Comparison of ENCODE assay signal across 8 cellular contexts in the genomic region with DNA sequence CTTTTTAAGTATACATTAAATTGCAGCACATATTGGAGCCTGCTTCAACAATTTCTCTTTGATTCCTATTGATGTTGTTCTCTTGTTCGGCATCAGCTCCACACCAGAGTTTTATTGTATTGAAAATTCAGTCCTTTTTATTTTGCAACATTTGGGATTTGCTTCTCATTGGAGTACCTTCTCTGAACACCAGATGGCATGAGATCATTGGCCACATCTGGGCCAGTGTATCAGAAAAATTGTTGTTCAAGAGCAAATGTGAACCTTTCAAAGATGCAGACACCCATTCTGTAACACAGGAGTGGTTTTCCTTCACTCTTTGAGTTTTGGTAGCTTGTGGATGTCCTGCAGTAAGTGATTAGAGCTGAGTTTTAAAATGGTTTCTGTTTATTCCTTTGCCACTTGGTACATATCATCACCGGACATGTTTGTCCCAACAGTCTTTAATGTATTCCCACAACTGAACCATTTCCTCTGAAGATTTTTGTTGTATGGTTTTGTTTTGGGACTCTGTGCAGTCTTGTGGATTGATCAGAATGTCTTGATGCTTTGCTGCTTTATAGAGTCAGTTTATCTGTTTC.
DNase-seq lines count a peak whose midpoint lies in the region; ATAC-seq and TF ChIP-seq lines count a peak whose summit lies in the region.

No MANE protein-coding gene starts in this region.

- no peak overlapping the region for H2AFZ ChIP-seq in SK-N-SH (ENCODE audit: low read depth)

- no peak overlapping the region for H3K9ac ChIP-seq in SK-N-SH

- intact Hi-C loops in upper lobe of right lung (cut with DNase I), result loop anchor here (10.0 kb wide), 1 partner anchor 163 kb away; no protein-coding TSS in a partner anchor

- no peak for ATAC-seq in SK-N-SH treated with all-trans-retinoic acid at 6 μM for 48 hours
- ATAC-seq in upper lobe of right lung, result peak; percentile 33
- ATAC-seq in omental fat pad (ENCODE audit: low FRiP score), result no peak
- ATAC-seq in HG02852 (IDR thresholded peaks at IDR 0.05; ENCODE audit: unreplicated experiment), result no peak

- no peak overlapping the region for H3K27ac ChIP-seq in SK-N-SH (ENCODE audit: low read depth in 2 of 2, low read length in 1 of 2)
- H3K27ac ChIP-seq in VCaP, result no peak overlapping the region
- no peak overlapping the region for H3K27ac ChIP-seq in upper lobe of right lung

- H3F3A ChIP-seq in SK-N-SH (replicated peaks; ENCODE audit: insufficient read depth), result no peaks in the 10 kb centered on the region

- H3K36me3 Mint-ChIP-seq in immature natural killer cell, result peaks cover 7 to 15% (median 10%) of the 10 kb centered on the region in 3 donors

- H3K4me2 ChIP-seq in SK-N-SH, result no peak overlapping the region

- H3K79me2 ChIP-seq in SK-N-SH (ENCODE audit: insufficient read depth), result no peaks in the 10 kb centered on the region

- H3K9me2 ChIP-seq in SK-N-SH, result no peaks in the 10 kb centered on the region

- peaks cover 3 to 14% (median 8%) of the 10 kb centered on the region in 3 donors for H3K27me3 Mint-ChIP-seq in immature natural killer cell (ENCODE audit: low read depth in 3 of 3)

- no peaks in the 10 kb centered on the region for H3K9me3 Mint-ChIP-seq in immature natural killer cell

- no peaks in the 10 kb centered on the region for H4K20me1 ChIP-seq in SK-N-SH (ENCODE audit: insufficient read depth)

- H3K27ac Mint-ChIP-seq in immature natural killer cell, result peak overlapping the region; percentile 50 to 87 (median 74)

- peaks cover 90 to 100% of the 10 kb centered on the region in 2 donors for H3K4me1 Mint-ChIP-seq in immature natural killer cell

- CTCF ChIA-PET in SK-N-SH (lab: Yijun Ruan, JAX), result interaction anchor here (0.6 to 9.2 kb wide), 22 partner anchors 9 to 1263 kb away, joined by 3 to 364 read pairs (median 4); no protein-coding TSS in a partner anchor

- peak; percentile 65 for TF ChIP-seq CTCF in SK-N-SH (IDR thresholded peaks at IDR 0.05)
- peak; percentile 94 for TF ChIP-seq CTCF in VCaP (conservative IDR thresholded peaks at IDR 0.05)
- peak; percentile 68 for TF ChIP-seq CTCF in upper lobe of right lung (IDR thresholded peaks at IDR 0.05)
- peak in 1 of 3 donors; percentile 1 for TF ChIP-seq CTCF in omental fat pad (IDR thresholded peaks at IDR 0.05)

- WGBS in SK-N-SH (ENCODE audit: low lambda C conversion rate), result 41% methylated on average over 2 of the region's 2 CpGs

- no peaks in the 10 kb centered on the region for H3K27me3 ChIP-seq in SK-N-SH (ENCODE audit: insufficient read depth)
- no peaks in the 10 kb centered on the region for H3K27me3 ChIP-seq in upper lobe of right lung

- TF ChIP-seq RAD21 in SK-N-SH (IDR thresholded peaks at IDR 0.05; ENCODE audit: low read length), result peak; percentile 77

- peak overlapping the region in 2 of 5 donors; percentile 1 to 5 for H3K4me3 Mint-ChIP-seq in immature natural killer cell

- no peaks in the 10 kb centered on the region for H3K9me3 ChIP-seq in SK-N-SH
- no peaks in the 10 kb centered on the region for H3K9me3 ChIP-seq in upper lobe of right lung

- peak; percentile 50 for DNase-seq in SK-N-SH
- peak; percentile 78 to 83 for DNase-seq in Kasumi-1 (lab: John Stamatoyannopoulos, UW)
- DNase-seq in immature natural killer cell, result peak in 2 of 3 donors; percentile 17 to 27
- DNase-seq in upper lobe of right lung, result no peak
- no peak for DNase-seq in omental fat pad (ENCODE audit: low spot score)

- H3K36me3 ChIP-seq in SK-N-SH (replicated peaks in 1 of 2; ENCODE audit: control insufficient read depth in 1 of 2, insufficient read depth in 2 of 2, low read length in 1 of 2) (no peaks in the 10 kb centered on the region), upper lobe of right lung (no peaks in the 10 kb centered on the region)

- POLR2A ChIA-PET in SK-N-SH (lab: Yijun Ruan, JAX), result no interaction called here

- H3K4me1 ChIP-seq in SK-N-SH (ENCODE audit: control insufficient read depth in 1 of 2, insufficient read depth in 2 of 2, low read depth in 1 of 2, low read length in 1 of 2) (peaks cover 0 to 3% of the 10 kb centered on the region in 2 experiments; a peak in 2 of 4 replicates), upper lobe of right lung (peaks cover 4% of the 10 kb centered on the region)

- TF ChIP-seq EP300 in SK-N-SH (IDR thresholded peaks at IDR 0.05; ENCODE audit: borderline replicate concordance in 1 of 2, low read depth in 1 of 2, low read length in 1 of 2), result no peak

- H3K4me3 ChIP-seq in SK-N-SH (ENCODE audit: low read depth in 2 of 2, low read length in 1 of 2), result no peak overlapping the region; a peak in 1 of 4 replicates
- no peak overlapping the region for H3K4me3 ChIP-seq in upper lobe of right lung

TF ChIP-seq in SK-N-SH, 30 proteins besides CTCF, POLR2A, EP300 and RAD21:
- TF ChIP-seq CHD2 (IDR thresholded peaks at IDR 0.05; ENCODE audit: low read length, partially characterized antibody), result no peak
- TF ChIP-seq SMC3 (IDR thresholded peaks at IDR 0.05; ENCODE audit: low read depth, low read length), result peak; percentile 42; the same call in 1 of the 2 replicates
- TF ChIP-seq, protein P1, sequence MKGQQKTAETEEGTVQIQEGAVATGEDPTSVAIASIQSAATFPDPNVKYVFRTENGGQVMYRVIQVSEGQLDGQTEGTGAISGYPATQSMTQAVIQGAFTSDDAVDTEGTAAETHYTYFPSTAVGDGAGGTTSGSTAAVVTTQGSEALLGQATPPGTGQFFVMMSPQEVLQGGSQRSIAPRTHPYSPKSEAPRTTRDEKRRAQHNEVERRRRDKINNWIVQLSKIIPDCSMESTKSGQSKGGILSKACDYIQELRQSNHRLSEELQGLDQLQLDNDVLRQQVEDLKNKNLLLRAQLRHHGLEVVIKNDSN (IDR thresholded peaks at IDR 0.05; ENCODE audit: borderline replicate concordance, low read depth), result no peak

TF ChIP-seq in SK-N-SH treated with all-trans-retinoic acid at 6 μM for 48 hours, 23 proteins besides CTCF, POLR2A, EP300 and RAD21 (continues in another document):
- TF ChIP-seq BACH2 (CRISPR knock-in tag; IDR thresholded peaks at IDR 0.05; ENCODE audit: borderline replicate concordance) (no peak), CSRNP3 (CRISPR knock-in tag; IDR thresholded peaks at IDR 0.05) (no peak), ZC3H10 (CRISPR knock-in tag; IDR thresholded peaks at IDR 0.05) (no peak), RARB (CRISPR knock-in tag; IDR thresholded peaks at IDR 0.05) (no peak), SNAI2 (CRISPR knock-in tag; IDR thresholded peaks at IDR 0.05) (no peak), TCF4 (CRISPR knock-in tag; IDR thresholded peaks at IDR 0.05; ENCODE audit: borderline replicate concordance) (no peak), OSR1 (CRISPR knock-in tag; IDR thresholded peaks at IDR 0.05) (no peak), ZNF8 (CRISPR knock-in tag; IDR thresholded peaks at IDR 0.05) (no peak), POU6F1 (CRISPR knock-in tag; IDR thresholded peaks at IDR 0.05; ENCODE audit: borderline replicate concordance, low read depth) (no peak), CSDC2 (CRISPR knock-in tag; IDR thresholded peaks at IDR 0.05) (no peak)
- TF ChIP-seq, protein P2, sequence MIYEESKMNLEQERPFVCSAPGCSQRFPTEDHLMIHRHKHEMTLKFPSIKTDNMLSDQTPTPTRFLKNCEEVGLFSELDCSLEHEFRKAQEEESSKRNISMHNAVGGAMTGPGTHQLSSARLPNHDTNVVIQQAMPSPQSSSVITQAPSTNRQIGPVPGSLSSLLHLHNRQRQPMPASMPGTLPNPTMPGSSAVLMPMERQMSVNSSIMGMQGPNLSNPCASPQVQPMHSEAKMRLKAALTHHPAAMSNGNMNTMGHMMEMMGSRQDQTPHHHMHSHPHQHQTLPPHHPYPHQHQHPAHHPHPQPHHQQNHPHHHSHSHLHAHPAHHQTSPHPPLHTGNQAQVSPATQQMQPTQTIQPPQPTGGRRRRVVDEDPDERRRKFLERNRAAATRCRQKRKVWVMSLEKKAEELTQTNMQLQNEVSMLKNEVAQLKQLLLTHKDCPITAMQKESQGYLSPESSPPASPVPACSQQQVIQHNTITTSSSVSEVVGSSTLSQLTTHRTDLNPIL (CRISPR knock-in tag; IDR thresholded peaks at IDR 0.05; ENCODE audit: low read depth), result no peak

Comparison
In these comparisons a context has a peak if more than half of its experiments do, and no peak if none do; other contexts are left out.
1. DNase-seq: peak in SK-N-SH (single experiment), Kasumi-1 (2 of 2) and immature natural killer cell (2 of 3); none in upper lobe of right lung (single experiment) and omental fat pad (single experiment).